Comparison of ENCODE assay signal across 1 cellular context in the genomic region with DNA sequence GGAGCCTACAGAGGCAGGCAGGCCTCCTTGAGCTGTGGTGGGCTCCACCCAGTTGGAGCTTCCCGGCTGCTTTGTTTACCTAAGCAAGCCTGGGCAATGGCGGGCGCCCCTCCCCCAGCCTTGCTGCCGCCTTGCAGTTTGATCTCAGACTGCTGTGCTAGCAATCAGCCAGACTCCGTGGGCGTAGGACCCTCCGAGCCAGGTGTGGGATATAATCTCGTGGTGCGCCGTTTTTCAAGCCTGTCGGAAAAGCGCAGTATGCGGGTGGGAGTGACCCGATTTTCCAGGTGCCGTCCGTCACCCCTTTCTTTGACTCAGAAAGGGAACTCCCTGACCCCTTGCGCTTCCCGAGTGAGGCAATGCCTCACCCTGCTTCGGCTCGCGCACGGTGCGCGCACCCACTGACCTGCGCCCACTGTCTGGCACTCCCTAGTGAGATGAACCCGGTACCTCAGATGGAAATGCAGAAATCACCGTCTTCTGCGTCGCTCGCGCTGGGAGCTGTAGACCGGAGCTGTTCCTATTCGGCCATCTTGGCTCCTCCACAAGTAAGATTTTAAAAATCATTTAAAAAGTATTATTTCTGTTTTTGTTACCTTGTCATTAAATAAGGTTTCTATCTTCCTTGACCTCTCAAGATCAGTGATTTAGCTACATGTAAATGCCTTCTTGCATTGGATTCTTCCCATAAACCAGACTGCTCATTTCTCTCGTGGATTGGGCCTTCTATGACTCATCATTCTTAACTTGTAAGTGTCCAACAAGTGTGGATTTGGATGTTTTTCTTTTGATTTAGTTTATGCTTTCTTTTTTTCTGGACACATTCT.
TF ChIP-seq lines count a peak whose summit lies in the region.
"Not testable (repeated sequence)": the region's sequence is repeated elsewhere in the genome, so short reads cannot be mapped to it uniquely, and the experiment has no call there.

No MANE protein-coding gene starts in this region.

TF ChIP-seq in K562, 482 proteins besides CTCF, POLR2A, EP300 and RAD21 (continued from another document):
- TF ChIP-seq ARNT (IDR thresholded peaks at IDR 0.05), result peak; percentile 11 to 72; a peak in 1 of 4 replicates
- TF ChIP-seq ATF7 (IDR thresholded peaks at IDR 0.05), result 0 out of 2 replicates have a peak, but pooled peaks have one; percentile 42
- 0 out of 2 replicates have a peak, but pooled peaks have one; percentile 51 for TF ChIP-seq ZNF3 (CRISPR knock-in tag; IDR thresholded peaks at IDR 0.05)
- TF ChIP-seq, protein P1, sequence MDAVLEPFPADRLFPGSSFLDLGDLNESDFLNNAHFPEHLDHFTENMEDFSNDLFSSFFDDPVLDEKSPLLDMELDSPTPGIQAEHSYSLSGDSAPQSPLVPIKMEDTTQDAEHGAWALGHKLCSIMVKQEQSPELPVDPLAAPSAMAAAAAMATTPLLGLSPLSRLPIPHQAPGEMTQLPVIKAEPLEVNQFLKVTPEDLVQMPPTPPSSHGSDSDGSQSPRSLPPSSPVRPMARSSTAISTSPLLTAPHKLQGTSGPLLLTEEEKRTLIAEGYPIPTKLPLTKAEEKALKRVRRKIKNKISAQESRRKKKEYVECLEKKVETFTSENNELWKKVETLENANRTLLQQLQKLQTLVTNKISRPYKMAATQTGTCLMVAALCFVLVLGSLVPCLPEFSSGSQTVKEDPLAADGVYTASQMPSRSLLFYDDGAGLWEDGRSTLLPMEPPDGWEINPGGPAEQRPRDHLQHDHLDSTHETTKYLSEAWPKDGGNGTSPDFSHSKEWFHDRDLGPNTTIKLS (IDR thresholded peaks at IDR 0.05; ENCODE audit: borderline replicate concordance, low read depth), result peak; percentile 25; the same call in 1 of the 2 replicates
- TF ChIP-seq, protein P2, sequence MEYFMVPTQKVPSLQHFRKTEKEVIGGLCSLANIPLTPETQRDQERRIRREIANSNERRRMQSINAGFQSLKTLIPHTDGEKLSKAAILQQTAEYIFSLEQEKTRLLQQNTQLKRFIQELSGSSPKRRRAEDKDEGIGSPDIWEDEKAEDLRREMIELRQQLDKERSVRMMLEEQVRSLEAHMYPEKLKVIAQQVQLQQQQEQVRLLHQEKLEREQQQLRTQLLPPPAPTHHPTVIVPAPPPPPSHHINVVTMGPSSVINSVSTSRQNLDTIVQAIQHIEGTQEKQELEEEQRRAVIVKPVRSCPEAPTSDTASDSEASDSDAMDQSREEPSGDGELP (CRISPR knock-in tag; IDR thresholded peaks at IDR 0.05; ENCODE audit: borderline replicate concordance), result peak; percentile 65
- peak; percentile 78 for TF ChIP-seq EGR1 (conservative IDR thresholded peaks at IDR 0.05)
- TF ChIP-seq SMAD4 (CRISPR knock-in tag; conservative IDR thresholded peaks at IDR 0.05), result peak; percentile 73
- TF ChIP-seq, protein P3, sequence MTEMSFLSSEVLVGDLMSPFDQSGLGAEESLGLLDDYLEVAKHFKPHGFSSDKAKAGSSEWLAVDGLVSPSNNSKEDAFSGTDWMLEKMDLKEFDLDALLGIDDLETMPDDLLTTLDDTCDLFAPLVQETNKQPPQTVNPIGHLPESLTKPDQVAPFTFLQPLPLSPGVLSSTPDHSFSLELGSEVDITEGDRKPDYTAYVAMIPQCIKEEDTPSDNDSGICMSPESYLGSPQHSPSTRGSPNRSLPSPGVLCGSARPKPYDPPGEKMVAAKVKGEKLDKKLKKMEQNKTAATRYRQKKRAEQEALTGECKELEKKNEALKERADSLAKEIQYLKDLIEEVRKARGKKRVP (CRISPR knock-in tag; IDR thresholded peaks at IDR 0.05), result 0 out of 2 replicates have a peak, but pooled peaks have one; percentile 22
- peak; percentile 67 for TF ChIP-seq JUND (IDR thresholded peaks at IDR 0.05; ENCODE audit: borderline replicate concordance, low read depth, low read length)
- peak; percentile 80 for TF ChIP-seq JUND (tag; IDR thresholded peaks at IDR 0.05; ENCODE audit: borderline replicate concordance, low read depth, low read length)
- peak; percentile 13 to 35; a peak in 1 of 4 replicates for TF ChIP-seq TRIM24 (IDR thresholded peaks at IDR 0.05)
- peak in 1 of 2 experiments; percentile 18; a peak in 2 of 4 replicates for TF ChIP-seq HDAC1 (IDR thresholded peaks at IDR 0.05)
- not testable (repeated sequence) for TF ChIP-seq MYC (IDR thresholded peaks at IDR 0.05; ENCODE audit: low read depth, low read length)
- peak; percentile 80 for TF ChIP-seq MYC (CRISPR knock-in tag; IDR thresholded peaks at IDR 0.05; ENCODE audit: borderline replicate concordance, low read depth)
- TF ChIP-seq ZNF23 (CRISPR knock-in tag; IDR thresholded peaks at IDR 0.05), result 0 out of 2 replicates have a peak, but pooled peaks have one; percentile 20
- TF ChIP-seq KLF13 (tag; IDR thresholded peaks at IDR 0.05; ENCODE audit: borderline replicate concordance, low read depth), result 0 out of 2 replicates have a peak, but pooled peaks have one; percentile 31
- TF ChIP-seq POLR2G (IDR thresholded peaks at IDR 0.05; ENCODE audit: low read depth, low read length), result peak; percentile 63
- TF ChIP-seq SMARCA4 (IDR thresholded peaks at IDR 0.05), result peak; percentile 79; the same call in 1 of the 2 replicates
- peak; percentile 45 for TF ChIP-seq ASH1L (IDR thresholded peaks at IDR 0.05; ENCODE audit: borderline replicate concordance, low read depth, partially characterized antibody)
- peak; percentile 91 for TF ChIP-seq TAF7 (tag; IDR thresholded peaks at IDR 0.05)
- peak; percentile 66; the same call in 1 of the 2 replicates for TF ChIP-seq SMARCC2 (IDR thresholded peaks at IDR 0.05; ENCODE audit: low read depth)
- peak; percentile 73 for TF ChIP-seq CEBPB (tag; IDR thresholded peaks at IDR 0.05)
- peak; percentile 17 for TF ChIP-seq PRDM10 (IDR thresholded peaks at IDR 0.05; ENCODE audit: partially characterized antibody)
- TF ChIP-seq, protein P4, sequence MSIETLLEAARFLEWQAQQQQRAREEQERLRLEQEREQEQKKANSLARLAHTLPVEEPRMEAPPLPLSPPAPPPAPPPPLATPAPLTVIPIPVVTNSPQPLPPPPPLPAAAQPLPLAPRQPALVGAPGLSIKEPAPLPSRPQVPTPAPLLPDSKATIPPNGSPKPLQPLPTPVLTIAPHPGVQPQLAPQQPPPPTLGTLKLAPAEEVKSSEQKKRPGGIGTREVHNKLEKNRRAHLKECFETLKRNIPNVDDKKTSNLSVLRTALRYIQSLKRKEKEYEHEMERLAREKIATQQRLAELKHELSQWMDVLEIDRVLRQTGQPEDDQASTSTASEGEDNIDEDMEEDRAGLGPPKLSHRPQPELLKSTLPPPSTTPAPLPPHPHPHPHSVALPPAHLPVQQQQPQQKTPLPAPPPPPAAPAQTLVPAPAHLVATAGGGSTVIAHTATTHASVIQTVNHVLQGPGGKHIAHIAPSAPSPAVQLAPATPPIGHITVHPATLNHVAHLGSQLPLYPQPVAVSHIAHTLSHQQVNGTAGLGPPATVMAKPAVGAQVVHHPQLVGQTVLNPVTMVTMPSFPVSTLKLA (conservative IDR thresholded peaks at IDR 0.05), result peak; percentile 37 to 61; a peak in 1 of 4 replicates
- peak in 1 of 2 experiments; percentile 23; a peak in 1 of 4 replicates for TF ChIP-seq CSDE1 (IDR thresholded peaks at IDR 0.05)
- TF ChIP-seq HIVEP1 (CRISPR knock-in tag; IDR thresholded peaks at IDR 0.05), result 0 out of 2 replicates have a peak, but pooled peaks have one; percentile 30
- TF ChIP-seq, protein P5, sequence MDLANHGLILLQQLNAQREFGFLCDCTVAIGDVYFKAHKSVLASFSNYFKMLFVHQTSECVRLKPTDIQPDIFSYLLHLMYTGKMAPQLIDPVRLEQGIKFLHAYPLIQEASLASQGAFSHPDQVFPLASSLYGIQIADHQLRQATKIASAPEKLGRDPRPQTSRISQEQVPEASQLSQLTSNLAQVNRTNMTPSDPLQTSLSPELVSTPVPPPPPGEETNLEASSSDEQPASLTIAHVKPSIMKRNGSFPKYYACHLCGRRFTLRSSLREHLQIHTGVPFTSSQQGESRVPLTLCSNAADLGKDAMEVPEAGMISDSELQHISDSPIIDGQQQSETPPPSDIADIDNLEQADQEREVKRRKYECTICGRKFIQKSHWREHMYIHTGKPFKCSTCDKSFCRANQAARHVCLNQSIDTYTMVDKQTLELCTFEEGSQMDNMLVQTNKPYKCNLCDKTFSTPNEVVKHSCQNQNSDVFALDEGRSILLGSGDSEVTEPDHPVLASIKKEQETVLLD (IDR thresholded peaks at IDR 0.05), result 0 out of 2 replicates have a peak, but pooled peaks have one; percentile 18
- peak; percentile 31; the same call in 1 of the 2 replicates for TF ChIP-seq CTBP1 (IDR thresholded peaks at IDR 0.05; ENCODE audit: borderline replicate concordance)
- TF ChIP-seq FOSL1 (tag; conservative IDR thresholded peaks at IDR 0.05), result peak; percentile 84
- TF ChIP-seq ZBTB8A (IDR thresholded peaks at IDR 0.05; ENCODE audit: partially characterized antibody), result peak; percentile 7
- 0 out of 2 replicates have a peak, but pooled peaks have one; percentile 24 for TF ChIP-seq MIER1 (IDR thresholded peaks at IDR 0.05; ENCODE audit: low read depth)
